ENCODE assay signal across 8 cellular contexts in genomic region chr17:41836550-41837196, GRCh38. TPM values are rescaled to one million over a fixed set of nuclear protein-coding genes. Genes with fewer than 3 reads are reported as not detected.
DNase-seq lines count a peak whose midpoint lies in the region; ATAC-seq and TF ChIP-seq lines count a peak whose summit lies in the region.

No MANE protein-coding gene starts in this region.

- H3K9me3 Mint-ChIP-seq in GM23338 = no peaks in the 10 kb centered on the region

- H3K36me3 ChIP-seq in GM23338 (ENCODE audit: insufficient read depth) (no peaks in the 10 kb centered on the region), gastroesophageal sphincter (peaks cover 0 to 17% of the 10 kb centered on the region in 2 donors), skeletal muscle satellite cell (ENCODE audit: insufficient read depth, low read length) (peaks cover 9% of the 10 kb centered on the region)

- DNase-seq in GM23338 (ENCODE audit: low spot score) = no peak
- DNase-seq in mesenteric fat pad (ENCODE audit: low spot score) = no peak
- DNase-seq in foreskin keratinocyte = no peak

- peaks cover 11% of the 10 kb centered on the region for H3K36me3 Mint-ChIP-seq in GM23338 (ENCODE audit: low read depth)

- no peak for ATAC-seq in GM23338
- ATAC-seq in gastroesophageal sphincter = no peak
- no peak for ATAC-seq in GM21360 (IDR thresholded peaks at IDR 0.05; ENCODE audit: unreplicated experiment)
- no peak for ATAC-seq in foreskin keratinocyte
- ATAC-seq in GM19324 (IDR thresholded peaks at IDR 0.05; ENCODE audit: low FRiP score, unreplicated experiment) = no peak

- WGBS in gastroesophageal sphincter (ENCODE audit: low coverage in 1 of 2), 2 donors = 38 to 41% methylated on average over 9 to 15 of the region's 21 CpGs

- peaks cover 7% of the 10 kb centered on the region; the same call in 2 of the 3 replicates for H3K4me1 Mint-ChIP-seq in GM23338

- H2AFZ ChIP-seq in GM23338 = peak overlapping the region; percentile 95

- no peak overlapping the region for H3K27ac ChIP-seq in GM23338 (ENCODE audit: low read depth)
- H3K27ac ChIP-seq in VCaP = peak overlapping the region; percentile 73; the same call in 1 of the 2 replicates
- H3K27ac ChIP-seq in gastroesophageal sphincter = peak overlapping the region; percentile 72 to 93 (median 90)
- H3K27ac ChIP-seq in foreskin keratinocyte = no peak overlapping the region

- H3K9ac ChIP-seq in skeletal muscle satellite cell (ENCODE audit: low read depth, low read length) = peak overlapping the region; percentile 87

- H3K4me2 ChIP-seq in GM23338 = peak overlapping the region; percentile 90
- peak overlapping the region; percentile 95 for H3K4me2 ChIP-seq in skeletal muscle satellite cell (ENCODE audit: low read length)

- no peak for TF ChIP-seq EP300 in gastroesophageal sphincter (IDR thresholded peaks at IDR 0.05)

- H3K4me1 ChIP-seq in GM23338 (ENCODE audit: insufficient read depth) (peaks cover 7% of the 10 kb centered on the region), gastroesophageal sphincter (peaks cover 0 to 22% (median 3%) of the 10 kb centered on the region in 3 donors), skeletal muscle satellite cell (ENCODE audit: control insufficient read depth, insufficient read depth, low read length) (peaks cover 15% of the 10 kb centered on the region), foreskin keratinocyte (peaks cover 5% of the 10 kb centered on the region)

- H3K27me3 ChIP-seq in GM23338 (ENCODE audit: insufficient read depth) (peaks cover 5% of the 10 kb centered on the region; the same call in 1 of the 2 replicates), gastroesophageal sphincter (no peaks in the 10 kb centered on the region), skeletal muscle satellite cell (ENCODE audit: control insufficient read depth, insufficient read depth, low read length) (no peaks in the 10 kb centered on the region), foreskin keratinocyte (peaks cover 2% of the 10 kb centered on the region)

- peak overlapping the region; percentile 94 for H3K4me3 ChIP-seq in GM23338
- H3K4me3 ChIP-seq in gastroesophageal sphincter = peak overlapping the region; percentile 87 to 93
- H3K4me3 ChIP-seq in skeletal muscle satellite cell (ENCODE audit: low read length) = peak overlapping the region; percentile 89

- peaks cover 6% of the 10 kb centered on the region for H3K27me3 Mint-ChIP-seq in GM23338 (ENCODE audit: insufficient read depth, low read depth, poor library complexity)

- H3K9me3 ChIP-seq in gastroesophageal sphincter (no peaks in the 10 kb centered on the region), skeletal muscle satellite cell (replicated peaks; ENCODE audit: low read length) (no peaks in the 10 kb centered on the region)

- no peak for TF ChIP-seq POLR2A in gastroesophageal sphincter (IDR thresholded peaks at IDR 0.05)

- H3K9me2 ChIP-seq in GM23338 (ENCODE audit: insufficient read depth) = no peaks in the 10 kb centered on the region

- H3K79me2 ChIP-seq in GM23338 (replicated peaks; ENCODE audit: insufficient read depth) = peaks cover 12% of the 10 kb centered on the region

- peak overlapping the region; percentile 89 for H3K4me3 Mint-ChIP-seq in GM23338

- TF ChIP-seq CTCF in GM23338 (conservative IDR thresholded peaks at IDR 0.05; ENCODE audit: low read depth in 2 of 2) = no peak
- no peak for TF ChIP-seq CTCF in VCaP (conservative IDR thresholded peaks at IDR 0.05)
- TF ChIP-seq CTCF in gastroesophageal sphincter (IDR thresholded peaks at IDR 0.05) = no peak
- TF ChIP-seq CTCF in foreskin keratinocyte (conservative IDR thresholded peaks at IDR 0.05) = no peak

- H3F3A ChIP-seq in GM23338 (replicated peaks; ENCODE audit: low read depth) = no peaks in the 10 kb centered on the region; the same call in 1 of the 2 replicates

- peaks cover 9% of the 10 kb centered on the region; the same call in 1 of the 2 replicates for H4K20me1 ChIP-seq in GM23338 (replicated peaks; ENCODE audit: insufficient read depth)

- H3K27ac Mint-ChIP-seq in GM23338 = no peak overlapping the region

TF ChIP-seq in GM23338, 12 proteins besides CTCF, POLR2A, EP300 and RAD21 (continues in another document):
- TF ChIP-seq, protein P1, sequence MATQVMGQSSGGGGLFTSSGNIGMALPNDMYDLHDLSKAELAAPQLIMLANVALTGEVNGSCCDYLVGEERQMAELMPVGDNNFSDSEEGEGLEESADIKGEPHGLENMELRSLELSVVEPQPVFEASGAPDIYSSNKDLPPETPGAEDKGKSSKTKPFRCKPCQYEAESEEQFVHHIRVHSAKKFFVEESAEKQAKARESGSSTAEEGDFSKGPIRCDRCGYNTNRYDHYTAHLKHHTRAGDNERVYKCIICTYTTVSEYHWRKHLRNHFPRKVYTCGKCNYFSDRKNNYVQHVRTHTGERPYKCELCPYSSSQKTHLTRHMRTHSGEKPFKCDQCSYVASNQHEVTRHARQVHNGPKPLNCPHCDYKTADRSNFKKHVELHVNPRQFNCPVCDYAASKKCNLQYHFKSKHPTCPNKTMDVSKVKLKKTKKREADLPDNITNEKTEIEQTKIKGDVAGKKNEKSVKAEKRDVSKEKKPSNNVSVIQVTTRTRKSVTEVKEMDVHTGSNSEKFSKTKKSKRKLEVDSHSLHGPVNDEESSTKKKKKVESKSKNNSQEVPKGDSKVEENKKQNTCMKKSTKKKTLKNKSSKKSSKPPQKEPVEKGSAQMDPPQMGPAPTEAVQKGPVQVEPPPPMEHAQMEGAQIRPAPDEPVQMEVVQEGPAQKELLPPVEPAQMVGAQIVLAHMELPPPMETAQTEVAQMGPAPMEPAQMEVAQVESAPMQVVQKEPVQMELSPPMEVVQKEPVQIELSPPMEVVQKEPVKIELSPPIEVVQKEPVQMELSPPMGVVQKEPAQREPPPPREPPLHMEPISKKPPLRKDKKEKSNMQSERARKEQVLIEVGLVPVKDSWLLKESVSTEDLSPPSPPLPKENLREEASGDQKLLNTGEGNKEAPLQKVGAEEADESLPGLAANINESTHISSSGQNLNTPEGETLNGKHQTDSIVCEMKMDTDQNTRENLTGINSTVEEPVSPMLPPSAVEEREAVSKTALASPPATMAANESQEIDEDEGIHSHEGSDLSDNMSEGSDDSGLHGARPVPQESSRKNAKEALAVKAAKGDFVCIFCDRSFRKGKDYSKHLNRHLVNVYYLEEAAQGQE (IDR thresholded peaks at IDR 0.05; ENCODE audit: unreplicated experiment) = no peak
- TF ChIP-seq NANOG (IDR thresholded peaks at IDR 0.05; ENCODE audit: borderline replicate concordance) = no peak
- TF ChIP-seq ZNF331 (CRISPR knock-in tag; IDR thresholded peaks at IDR 0.05; ENCODE audit: low read depth) = no peak
- TF ChIP-seq EZH2phosphoT487 (IDR thresholded peaks at IDR 0.05; ENCODE audit: unreplicated experiment) = no peak
- no peak for TF ChIP-seq STAT1 (IDR thresholded peaks at IDR 0.05; ENCODE audit: unreplicated experiment)
- TF ChIP-seq POLR2AphosphoS5 (IDR thresholded peaks at IDR 0.05; ENCODE audit: low read depth) = no peak
- no peak for TF ChIP-seq ETS1 (IDR thresholded peaks at IDR 0.05)
- TF ChIP-seq ZNF114 (CRISPR knock-in tag; IDR thresholded peaks at IDR 0.05) = no peak
- no peak for TF ChIP-seq JUNB (IDR thresholded peaks at IDR 0.05; ENCODE audit: unreplicated experiment)

RNA-seq across cellular contexts. Expression of gene NT5C3B, which starts 0.6 kb away (rescaled TPM):
- total RNA-seq in GM23338 (2014; rRNA removed; shearing (Covaris generic)) = 68.9 and 78.3 TPM in 2 replicates
- 58.2 and 59.1 TPM in 2 replicates for polyA plus RNA-seq in GM23338 (2016; fragmentation: Nextera tagmentation; extraction: Ambion mirVana)
- 10 to 100 TPM; 64.8 to 83.7 (median 71.5) TPM for total RNA-seq in gastroesophageal sphincter
- 50.2 and 57.3 TPM in 2 replicates for total RNA-seq in skeletal muscle satellite cell (2012; rRNA removed)
- 43.8 TPM for total RNA-seq in mesenteric fat pad
- total RNA-seq in foreskin keratinocyte = 61.8 and 93.7 TPM in 2 replicates
- polyA plus RNA-seq in foreskin keratinocyte = 79.5 and 104 TPM in 2 replicates

RNA-seq across cellular contexts. Expression of gene KLHL10, which starts 1.0 kb away (rescaled TPM):
- total RNA-seq in GM23338 (2014; rRNA removed; shearing (Covaris generic)) = 0.27 and 0.42 TPM in 2 replicates
- polyA plus RNA-seq in GM23338 (2016; fragmentation: Nextera tagmentation; extraction: Ambion mirVana) = 0.13 TPM in 1 of 2 replicates, not detected in the other
- 1 to 10 TPM in 2 of 4 donors, under 1 TPM in 2; 0.62 to 2.7 (median 1.4) TPM for total RNA-seq in gastroesophageal sphincter
- total RNA-seq in skeletal muscle satellite cell (2012; rRNA removed) = under 0.01 and 0.22 TPM in 2 replicates
- 0.74 TPM for total RNA-seq in mesenteric fat pad
- 0.04 TPM in 1 of 2 replicates, not detected in the other for total RNA-seq in foreskin keratinocyte
- polyA plus RNA-seq in foreskin keratinocyte = not detected in 2 replicates

RNA-seq across cellular contexts. Expression of gene FKBP10, which starts 23.9 kb away (rescaled TPM):
- 137 and 151 TPM in 2 replicates for total RNA-seq in GM23338 (2014; rRNA removed; shearing (Covaris generic))
- 26.2 and 32.2 TPM in 2 replicates for polyA plus RNA-seq in GM23338 (2016; fragmentation: Nextera tagmentation; extraction: Ambion mirVana)
- 10 to 100 TPM; 33.7 to 43.2 (median 38.2) TPM for total RNA-seq in gastroesophageal sphincter
- total RNA-seq in skeletal muscle satellite cell (2012; rRNA removed) = 290 and 339 TPM in 2 replicates
- 35.7 TPM for total RNA-seq in mesenteric fat pad
- total RNA-seq in foreskin keratinocyte = 8.0 and 10.5 TPM in 2 replicates
- polyA plus RNA-seq in foreskin keratinocyte = 8.8 and 10.9 TPM in 2 replicates

RNA-seq across cellular contexts. Expression of gene P3H4, which starts 24.9 kb away (rescaled TPM):
- 27.9 and 33.3 TPM in 2 replicates for total RNA-seq in GM23338 (2014; rRNA removed; shearing (Covaris generic))
- polyA plus RNA-seq in GM23338 (2016; fragmentation: Nextera tagmentation; extraction: Ambion mirVana) (16.0 and 17.0 TPM in 2 replicates), foreskin keratinocyte (9.1 and 11.8 TPM in 2 replicates)
- total RNA-seq in gastroesophageal sphincter (10 to 100 TPM in 3 of 4 donors, 1 to 10 TPM in 1; 8.3 to 20.9 (median 19.1) TPM), mesenteric fat pad (5.6 TPM), foreskin keratinocyte (8.8 and 13.7 TPM in 2 replicates)
- 33.0 and 47.6 TPM in 2 replicates for total RNA-seq in skeletal muscle satellite cell (2012; rRNA removed)

RNA-seq across cellular contexts. Expression of gene KLHL11, which starts 28.6 kb away (rescaled TPM):
- 23.7 and 25.5 TPM in 2 replicates for total RNA-seq in GM23338 (2014; rRNA removed; shearing (Covaris generic))
- polyA plus RNA-seq in GM23338 (2016; fragmentation: Nextera tagmentation; extraction: Ambion mirVana) (6.8 and 8.7 TPM in 2 replicates), foreskin keratinocyte (0.10 and 0.11 TPM in 2 replicates)
- total RNA-seq in gastroesophageal sphincter (10 to 100 TPM; 17.5 to 32.7 (median 22.7) TPM), mesenteric fat pad (10.8 TPM), foreskin keratinocyte (15.2 and 15.5 TPM in 2 replicates)
- total RNA-seq in skeletal muscle satellite cell (2012; rRNA removed) = 22.1 and 23.6 TPM in 2 replicates

Comparison
In these comparisons a context has a peak if more than half of its experiments do, and no peak if none do; other contexts are left out.
1. H3K27ac ChIP-seq: peak in VCaP (single experiment) and gastroesophageal sphincter (4 of 4); none in GM23338 (single experiment) and foreskin keratinocyte (single experiment).
2. Peak in every context shown above with its lines, with median percentiles within 50 percentile points of each other: H3K4me3 ChIP-seq.